Comparison of ENCODE assay signal across 36 cellular contexts in the genomic region with DNA sequence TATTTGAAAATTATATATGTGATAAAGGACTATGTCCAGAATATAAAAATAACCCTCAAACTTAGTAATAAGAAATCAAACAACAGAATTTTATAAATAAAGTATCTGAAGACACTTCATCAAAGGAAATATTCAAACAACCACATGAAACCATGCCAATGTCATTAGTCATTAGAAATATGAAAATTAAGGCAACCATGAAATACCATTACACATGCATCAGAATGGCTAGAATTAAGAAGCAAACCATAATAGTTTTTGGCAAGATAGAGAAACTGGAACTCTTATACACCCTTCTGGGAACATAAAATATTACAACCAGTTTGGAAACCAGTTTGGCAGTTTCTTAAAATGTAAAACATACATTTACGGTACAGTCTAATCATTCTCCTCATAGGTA.
DNase-seq lines count a peak whose midpoint lies in the region; ATAC-seq, FAIRE-seq and TF ChIP-seq lines count a peak whose summit lies in the region.
"Had no signal": no experiment of that assay in that cellular context is flagged by ENCODE, and none has a peak within 500 bp of the region (broad histone marks: within the 10 kb centered on the region; RNA-seq: fewer than 3 reads in every experiment).

No MANE protein-coding gene starts in this region.

- H3K79me1 ChIP-seq in mesenchymal stem cell (replicated peaks; ENCODE audit: low read length, poor library complexity, severe bottlenecking), result no peaks in the 10 kb centered on the region

- H4K8ac ChIP-seq in mesenchymal stem cell (ENCODE audit: low read length), result no peak overlapping the region

- no peak for ATAC-seq in aorta (ENCODE audit: low FRiP score)
- ATAC-seq: A549; activated CD8-positive, alpha-beta T cell treated with anti-CD3 and anti-CD28 coated beads for 36 hours; Panc1; stimulated activated naive CD8-positive, alpha-beta T cell treated with anti-CD3 and anti-CD28 coated beads, Interleukin-15, Interleukin-2, amounts not matched to agents 100 U/mL and 50 U/mL, for 24 hours had no signal

- no peak overlapping the region for H4K91ac ChIP-seq in mesenchymal stem cell (ENCODE audit: low read length)

- no peaks in the 10 kb centered on the region for H3K27me3 ChIP-seq in SJCRH30
- no peaks in the 10 kb centered on the region for H3K27me3 ChIP-seq in aorta (ENCODE audit: control insufficient read depth in 1 of 2, insufficient read depth in 2 of 2, low read length in 1 of 2)
- no peaks in the 10 kb centered on the region for H3K27me3 ChIP-seq in mesenchymal stem cell (ENCODE audit: control insufficient read depth in 1 of 2, insufficient read depth in 1 of 2, low read length in 2 of 2)
- H3K27me3 ChIP-seq: adrenal gland, BE2C, ovary, vagina had no signal

- H3K14ac ChIP-seq in mesenchymal stem cell (ENCODE audit: low read length in 2 of 2), result no peak overlapping the region

- H3K4me2 ChIP-seq in mesenchymal stem cell (ENCODE audit: low read length, poor library complexity, severe bottlenecking), result no peak overlapping the region
- H3K4me2 ChIP-seq: A549, KMS-11, smooth muscle cell had no signal

- FAIRE-seq in endometrium (lab: Jason Lieb, UNC) (peak; percentile 55), kidney (lab: Jason Lieb, UNC) (peak; percentile 3)
- FAIRE-seq: A549, H54 had no signal

- no peak overlapping the region for H2BK5ac ChIP-seq in mesenchymal stem cell (ENCODE audit: low read depth, low read length, poor library complexity, severe bottlenecking)

- no peak for TF ChIP-seq CTCF in kidney (IDR thresholded peaks at IDR 0.05; ENCODE audit: borderline replicate concordance, extremely low read depth, insufficient read depth)

- no peak overlapping the region for H2BK120ac ChIP-seq in mesenchymal stem cell (ENCODE audit: low read depth, low read length)

- no peak overlapping the region for H2AFZ ChIP-seq in mesenchymal stem cell (ENCODE audit: low read depth, low read length)

- no peak overlapping the region for H3K18ac ChIP-seq in mesenchymal stem cell (ENCODE audit: low read depth in 1 of 2, low read length in 2 of 2)

- H3K9ac ChIP-seq in kidney (ENCODE audit: low read length in 2 of 2) (no peak overlapping the region), mesenchymal stem cell (ENCODE audit: low read length) (no peak overlapping the region)
- H3K9ac ChIP-seq: KMS-11 had no signal

- no peak overlapping the region for H2BK12ac ChIP-seq in mesenchymal stem cell (ENCODE audit: low read length in 2 of 2)

- H3K4me1 ChIP-seq in SJCRH30 (peaks cover 10% of the 10 kb centered on the region), kidney (ENCODE audit: control insufficient read depth in 1 of 2, insufficient read depth in 1 of 2, low read depth in 1 of 2, low read length in 2 of 2) (no peaks in the 10 kb centered on the region), aorta (ENCODE audit: control insufficient read depth in 1 of 2, insufficient read depth in 2 of 2, low read length in 2 of 2) (no peaks in the 10 kb centered on the region), mesenchymal stem cell (ENCODE audit: control insufficient read depth, insufficient read depth, low read depth, low read length) (no peaks in the 10 kb centered on the region)
- H3K4me1 ChIP-seq: A549, adrenal gland, vagina had no signal

- H3K23ac ChIP-seq in mesenchymal stem cell (ENCODE audit: low read length in 2 of 2), result no peak overlapping the region

- DNase-seq in ELR (ENCODE audit: low read depth), result peak; percentile 36
- DNase-seq in SJCRH30, result peak in 1 of 2 experiments; percentile 8
- DNase-seq in kidney, result no peak
- no peak for DNase-seq in aorta
- DNase-seq in NCI-H2196 (lab: John Stamatoyannopoulos, UW; ENCODE audit: unreplicated experiment), result no peak
- DNase-seq in NCI-H226, result no peak
- no peak for DNase-seq in mesenchymal stem cell
- DNase-seq: activated CD8-positive, alpha-beta memory T cell treated with anti-CD3 and anti-CD28 coated beads, Interleukin-2, amount 50 U/mL, for 48 hours; activated CD8-positive, alpha-beta T cell treated with anti-CD3 and anti-CD28 coated beads for 36 hours; activated naive CD4-positive, alpha-beta T cell treated with anti-CD3 and anti-CD28 coated beads, Interleukin-2, amount 10 ng/mL, durations not matched to agents 7 days and 5 days; adrenal gland; BE2C; CD8-positive, alpha-beta memory T cell; effector memory CD4-positive, alpha-beta T cell; erythroblast; hippocampal formation; mammary epithelial cell; NCI-H1417 treated with DMSO at 0.1 percent for 48 hours; NCI-H2081; NCI-H345; NCI-H748 treated with DMSO at 0.1 percent for 48 hours; nephron progenitor cell; ovary; SHP77 treated with DMSO at 0.1 percent for 48 hours; stimulated activated naive CD8-positive, alpha-beta T cell treated with anti-CD3 and anti-CD28 coated beads, Interleukin-15, Interleukin-2, amounts not matched to agents 100 U/mL and 50 U/mL, for 24 hours; SW 1271; T-helper 9 cell had no signal

- H3K9me3 ChIP-seq in SJCRH30 (replicated peaks), result no peaks in the 10 kb centered on the region
- H3K9me3 ChIP-seq in kidney (ENCODE audit: control insufficient read depth in 1 of 2, low read length in 2 of 2), result no peaks in the 10 kb centered on the region
- no peaks in the 10 kb centered on the region for H3K9me3 ChIP-seq in aorta (ENCODE audit: control insufficient read depth, low read length)
- peaks cover 6% of the 10 kb centered on the region for H3K9me3 ChIP-seq in mesenchymal stem cell (ENCODE audit: control insufficient read depth, low read length)
- H3K9me3 ChIP-seq: A549, adrenal gland, BE2C, ovary, thoracic aorta, vagina had no signal

- no peak overlapping the region for H3K4me3 ChIP-seq in SJCRH30
- no peak overlapping the region for H3K4me3 ChIP-seq in kidney (ENCODE audit: low read length in 2 of 2)
- no peak overlapping the region for H3K4me3 ChIP-seq in aorta (ENCODE audit: low read length in 2 of 2)
- no peak overlapping the region for H3K4me3 ChIP-seq in mesenchymal stem cell (ENCODE audit: insufficient read depth in 1 of 2, low read depth in 1 of 2, low read length in 2 of 2)
- H3K4me3 ChIP-seq: A549, adrenal gland, coronary artery, ovary, smooth muscle cell, thoracic aorta, vagina had no signal

- WGBS in aorta, 2 donors, result 78 to 79% methylated on average over 1 of the region's 1 CpG
- 88% methylated on average over 1 of the region's 1 CpG for WGBS in mesenchymal stem cell

- H3K27ac ChIP-seq in SJCRH30 (peak overlapping the region; percentile 7; the same call in 1 of the 2 replicates), kidney (ENCODE audit: low read depth in 2 of 2, low read length in 2 of 2) (no peak overlapping the region), aorta (ENCODE audit: low read depth in 1 of 2, low read length in 2 of 2) (no peak overlapping the region), mesenchymal stem cell (ENCODE audit: low read length, poor library complexity, severe bottlenecking) (no peak overlapping the region)
- H3K27ac ChIP-seq: A549, adrenal gland, coronary artery, KMS-11, ovary, thoracic aorta, vagina had no signal

- no peak overlapping the region for H2AK5ac ChIP-seq in mesenchymal stem cell (ENCODE audit: low read length, severe bottlenecking)

- intact Hi-C loops in kidney (cut with DNase I) (no loop called here), aorta (cut with DNase I) (no loop called here)

- H2BK15ac ChIP-seq in mesenchymal stem cell (ENCODE audit: low read depth, poor library complexity, severe bottlenecking), result no peak overlapping the region

- no peaks in the 10 kb centered on the region for H3K36me3 ChIP-seq in SJCRH30
- H3K36me3 ChIP-seq in kidney (ENCODE audit: control insufficient read depth in 1 of 2, insufficient read depth in 2 of 2, low read length in 2 of 2), result no peaks in the 10 kb centered on the region
- no peaks in the 10 kb centered on the region for H3K36me3 ChIP-seq in aorta (ENCODE audit: control insufficient read depth in 1 of 2, insufficient read depth in 2 of 2, low read length in 1 of 2)
- H3K36me3 ChIP-seq in mesenchymal stem cell (ENCODE audit: control insufficient read depth in 1 of 2, insufficient read depth in 2 of 2, low read depth in 1 of 2, low read length in 2 of 2), result no peaks in the 10 kb centered on the region
- H3K36me3 ChIP-seq: adrenal gland, BE2C, ovary, thoracic aorta, vagina had no signal

- H3K4ac ChIP-seq in mesenchymal stem cell (ENCODE audit: low read depth in 1 of 2, low read length in 2 of 2), result no peak overlapping the region
